Comparison of ENCODE assay signal across 8 cellular contexts in the genomic region with DNA sequence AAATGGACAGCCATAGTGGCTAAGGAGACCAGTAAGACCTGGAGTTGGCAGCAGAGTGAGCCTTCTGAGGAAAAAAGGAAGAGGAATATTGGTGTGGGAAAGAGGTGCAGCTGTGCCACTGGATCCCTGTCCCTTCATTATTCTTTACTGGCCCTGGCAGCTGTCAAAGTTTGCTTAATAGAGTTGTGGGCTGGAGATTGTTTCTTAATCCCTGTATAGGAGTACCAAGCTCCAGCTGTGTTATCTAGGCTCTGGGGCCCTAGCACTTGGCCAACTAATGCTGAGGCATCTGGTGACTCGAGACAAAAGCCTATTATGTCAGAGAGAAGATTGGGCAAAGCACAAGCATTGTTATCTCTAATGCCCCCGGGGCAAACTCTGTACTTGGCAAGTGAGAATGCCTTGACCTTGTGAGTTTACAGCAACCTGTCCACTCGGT.
DNase-seq lines count a peak whose midpoint lies in the region; TF ChIP-seq lines count a peak whose summit lies in the region.

No MANE protein-coding gene starts in this region.

- H3K4me1 ChIP-seq in trophoblast cell (ENCODE audit: control insufficient read depth in 1 of 2, insufficient read depth in 2 of 2, low read length in 2 of 2) = peaks cover 3 to 5% of the 10 kb centered on the region in 2 experiments

- H2AFZ ChIP-seq in trophoblast cell (ENCODE audit: insufficient read depth, low read length, poor library complexity) = no peak overlapping the region

- no CpG with 5 or more reads among the region's 3 CpGs for WGBS in trophoblast cell (ENCODE audit: extremely low coverage, insufficient coverage, insufficient read length)

- TF ChIP-seq CTCF in RWPE1 (conservative IDR thresholded peaks at IDR 0.05; ENCODE audit: low read depth) (no peak), fibroblast of the aortic adventitia (IDR thresholded peaks at IDR 0.05; ENCODE audit: insufficient read depth, low read length) (no peak)

- H3K4me2 ChIP-seq in trophoblast cell (ENCODE audit: low read length) = no peak overlapping the region

- H2BK120ac ChIP-seq in trophoblast cell (ENCODE audit: insufficient read depth, low read length, poor library complexity) = no peak overlapping the region

- H3K23ac ChIP-seq in trophoblast cell (ENCODE audit: low read length) = no peak overlapping the region

- DNase-seq in HPDE6-E6E7 (ENCODE audit: extremely low spot score) (peak; percentile 68), RWPE1 (ENCODE audit: low spot score) (peak; percentile 65), fibroblast of the aortic adventitia (ENCODE audit: low read depth) (peak; percentile 88), trophoblast cell (peak; percentile 97 to 100), DMS114 treated with DMSO at 0.1 percent for 48 hours (lab: John Stamatoyannopoulos, UW; ENCODE audit: unreplicated experiment) (no peak), ecto neural progenitor cell (ENCODE audit: low spot score) (no peak), GOT3 (lab: John Stamatoyannopoulos, UW) (no peak), epidermal melanocyte (ENCODE audit: insufficient read length, low spot score) (no peak)

- H3K79me1 ChIP-seq in trophoblast cell (ENCODE audit: low read length) = no peaks in the 10 kb centered on the region

- no peak overlapping the region for H3K14ac ChIP-seq in trophoblast cell (ENCODE audit: low read length)

- H2BK12ac ChIP-seq in trophoblast cell (ENCODE audit: low read length) = no peak overlapping the region

- POLR2A ChIA-PET in RWPE1 (lab: Yijun Ruan, JAX; ENCODE audit: low non-redundant PET) = no interaction called here

- no peak overlapping the region for H4K8ac ChIP-seq in trophoblast cell (ENCODE audit: low read depth, low read length)

- H3K27ac ChIP-seq in RWPE1 (peak overlapping the region; percentile 37; the same call in 1 of the 2 replicates), trophoblast cell (ENCODE audit: low read depth, low read length) (no peak overlapping the region)

- no peak overlapping the region for H3K4me3 ChIP-seq in fibroblast of the aortic adventitia (ENCODE audit: low read depth, low read length)
- H3K4me3 ChIP-seq in trophoblast cell (ENCODE audit: low read depth, low read length) = no peak overlapping the region

- H3K18ac ChIP-seq in trophoblast cell (ENCODE audit: low read length) = no peak overlapping the region

- H3K36me3 ChIP-seq in trophoblast cell (ENCODE audit: control insufficient read depth in 1 of 2, insufficient read depth in 2 of 2, low read length in 2 of 2) = peaks cover 0 to 3% of the 10 kb centered on the region in 2 experiments

- no peak overlapping the region for H3K9ac ChIP-seq in trophoblast cell (ENCODE audit: low read length)

- no peak overlapping the region for H2AK5ac ChIP-seq in trophoblast cell (ENCODE audit: low read length)

- no peak overlapping the region for H4K12ac ChIP-seq in trophoblast cell (ENCODE audit: low read depth, low read length)

- H2BK5ac ChIP-seq in trophoblast cell (ENCODE audit: low read depth, low read length, poor library complexity) = no peak overlapping the region

- H4K91ac ChIP-seq in trophoblast cell (ENCODE audit: low read depth, low read length) = no peak overlapping the region

- no peaks in the 10 kb centered on the region for H3K27me3 ChIP-seq in trophoblast cell (ENCODE audit: insufficient read depth, low read length)

- CTCF ChIA-PET in RWPE1 (lab: Yijun Ruan, JAX) = interaction anchor here (0.5 kb wide), 1 partner anchor 606 kb away, joined by 5 read pairs; no protein-coding TSS in a partner anchor

- no peaks in the 10 kb centered on the region for H3K79me2 ChIP-seq in trophoblast cell (ENCODE audit: control insufficient read depth, insufficient read depth, low read length, poor library complexity)

- no peak overlapping the region for H3K4ac ChIP-seq in trophoblast cell (ENCODE audit: low read depth, low read length)

- H3K9me3 ChIP-seq in trophoblast cell (ENCODE audit: insufficient read depth, low read depth, low read length) = no peaks in the 10 kb centered on the region

Comparison
In these comparisons a context has a peak if more than half of its experiments do, and no peak if none do; other contexts are left out.
1. DNase-seq: peak in HPDE6-E6E7 (single experiment), RWPE1 (single experiment), fibroblast of the aortic adventitia (single experiment) and trophoblast cell (2 of 2); none in DMS114 treated with DMSO at 0.1 percent for 48 hours (single experiment), ecto neural progenitor cell (single experiment), GOT3 (single experiment) and epidermal melanocyte (single experiment).